Comparison of ENCODE assay signal across 1 cellular context in the genomic region with DNA sequence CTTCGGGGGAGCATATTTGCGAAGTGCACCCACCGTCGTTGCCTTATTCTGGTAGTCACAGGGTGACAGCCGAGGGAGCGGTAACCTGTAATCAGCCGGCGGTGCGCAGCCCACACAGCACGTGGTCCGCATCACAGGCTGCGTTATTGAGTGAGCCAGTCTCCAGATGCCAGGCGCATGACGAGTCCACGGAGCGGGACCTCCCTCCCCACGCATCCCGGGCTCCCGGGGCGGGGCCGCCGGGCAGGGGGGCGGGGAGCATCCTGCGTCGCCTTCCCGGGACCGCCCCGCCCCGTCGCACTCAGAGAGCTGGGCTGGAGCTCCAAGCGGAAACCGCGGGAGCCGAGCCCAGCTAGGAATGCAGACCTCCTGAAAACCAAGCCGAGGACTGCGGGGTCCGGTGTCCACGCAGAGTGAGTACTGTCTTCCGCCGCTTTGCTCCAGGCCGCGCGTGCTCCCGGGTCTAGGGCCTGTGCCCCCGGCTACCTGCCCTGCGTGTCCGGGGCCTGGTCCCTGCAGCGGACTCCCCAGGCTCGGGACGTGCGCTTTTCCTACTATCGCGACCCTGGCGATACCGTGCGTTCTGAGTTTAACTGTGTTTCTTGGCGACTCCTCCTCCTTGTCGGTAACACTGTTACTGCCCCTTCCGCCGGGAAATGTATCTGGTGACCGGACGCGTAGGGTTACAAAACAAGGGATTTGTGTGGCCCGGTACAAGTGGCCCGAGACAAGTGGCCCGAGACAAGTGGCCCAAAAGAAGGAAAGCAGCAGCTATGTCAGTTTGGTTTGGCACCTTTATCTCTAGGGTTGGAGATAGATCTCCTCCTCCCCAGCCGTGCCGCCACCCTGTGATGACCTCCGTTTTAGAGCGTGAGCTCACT.
TF ChIP-seq lines count a peak whose summit lies in the region.

No MANE protein-coding gene starts in this region.

TF ChIP-seq in HepG2, 621 proteins besides CTCF, POLR2A, EP300 and RAD21 (continued from another document and continues in another):
- TF ChIP-seq, protein P1, sequence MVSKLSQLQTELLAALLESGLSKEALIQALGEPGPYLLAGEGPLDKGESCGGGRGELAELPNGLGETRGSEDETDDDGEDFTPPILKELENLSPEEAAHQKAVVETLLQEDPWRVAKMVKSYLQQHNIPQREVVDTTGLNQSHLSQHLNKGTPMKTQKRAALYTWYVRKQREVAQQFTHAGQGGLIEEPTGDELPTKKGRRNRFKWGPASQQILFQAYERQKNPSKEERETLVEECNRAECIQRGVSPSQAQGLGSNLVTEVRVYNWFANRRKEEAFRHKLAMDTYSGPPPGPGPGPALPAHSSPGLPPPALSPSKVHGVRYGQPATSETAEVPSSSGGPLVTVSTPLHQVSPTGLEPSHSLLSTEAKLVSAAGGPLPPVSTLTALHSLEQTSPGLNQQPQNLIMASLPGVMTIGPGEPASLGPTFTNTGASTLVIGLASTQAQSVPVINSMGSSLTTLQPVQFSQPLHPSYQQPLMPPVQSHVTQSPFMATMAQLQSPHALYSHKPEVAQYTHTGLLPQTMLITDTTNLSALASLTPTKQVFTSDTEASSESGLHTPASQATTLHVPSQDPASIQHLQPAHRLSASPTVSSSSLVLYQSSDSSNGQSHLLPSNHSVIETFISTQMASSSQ (IDR thresholded peaks at IDR 0.05; ENCODE audit: low read depth) = no peak
- TF ChIP-seq, protein P1 (CRISPR knock-in tag; IDR thresholded peaks at IDR 0.05; ENCODE audit: borderline replicate concordance) = no peak
- TF ChIP-seq ARNTL (CRISPR knock-in tag; IDR thresholded peaks at IDR 0.05) (peak; percentile 57; the same call in 1 of the 2 replicates), KDM4B (CRISPR knock-in tag; IDR thresholded peaks at IDR 0.05) (no peak), ZFP62 (CRISPR knock-in tag; IDR thresholded peaks at IDR 0.05) (no peak), TMF1 (CRISPR knock-in tag; IDR thresholded peaks at IDR 0.05; ENCODE audit: low read depth) (no peak), ZNF547 (CRISPR knock-in tag; IDR thresholded peaks at IDR 0.05) (peak; percentile 37; the same call in 1 of the 2 replicates), NFYC (CRISPR knock-in tag; IDR thresholded peaks at IDR 0.05) (no peak), MTF2 (CRISPR knock-in tag; IDR thresholded peaks at IDR 0.05; ENCODE audit: borderline replicate concordance) (no peak), MATR3 (CRISPR knock-in tag; IDR thresholded peaks at IDR 0.05) (no peak), CCAR2 (optimal IDR thresholded peaks at IDR 0.05; ENCODE audit: low read depth, low read length) (no peak), BHLHE40 (IDR thresholded peaks at IDR 0.05; ENCODE audit: low read length) (peak; percentile 62), ZNF234 (CRISPR knock-in tag; conservative IDR thresholded peaks at IDR 0.05) (no peak), KDM3A (CRISPR knock-in tag; IDR thresholded peaks at IDR 0.05; ENCODE audit: low read depth) (peak; percentile 30; the same call in 1 of the 2 replicates), PCBP2 (optimal IDR thresholded peaks at IDR 0.05; ENCODE audit: low read depth, low read length, poor library complexity, severe bottlenecking) (no peak), ZFP41 (CRISPR knock-in tag; IDR thresholded peaks at IDR 0.05; ENCODE audit: borderline replicate concordance) (no peak), ZNF264 (CRISPR knock-in tag; IDR thresholded peaks at IDR 0.05) (no peak), KLF13 (CRISPR knock-in tag; IDR thresholded peaks at IDR 0.05) (no peak), ERF (CRISPR knock-in tag; IDR thresholded peaks at IDR 0.05) (peak; percentile 53; the same call in 1 of the 2 replicates), ZNF138 (CRISPR knock-in tag; IDR thresholded peaks at IDR 0.05; ENCODE audit: low read depth) (peak; percentile 94; the same call in 1 of the 2 replicates), RELA (CRISPR knock-in tag; IDR thresholded peaks at IDR 0.05) (no peak), PCBP1 (IDR thresholded peaks at IDR 0.05; ENCODE audit: borderline replicate concordance, low read depth, low read length) (0 out of 2 replicates have a peak, but pooled peaks have one; percentile 49), NR2F6 (IDR thresholded peaks at IDR 0.05) (peak; percentile 54; the same call in 1 of the 2 replicates), NR2F6 (CRISPR knock-in tag; IDR thresholded peaks at IDR 0.05) (peak; percentile 35; the same call in 1 of the 2 replicates), CAMTA2 (CRISPR knock-in tag; IDR thresholded peaks at IDR 0.05; ENCODE audit: borderline replicate concordance) (0 out of 2 replicates have a peak, but pooled peaks have one; percentile 77), NAIF1 (CRISPR knock-in tag; IDR thresholded peaks at IDR 0.05; ENCODE audit: borderline replicate concordance) (peak; percentile 69), CBX1 (IDR thresholded peaks at IDR 0.05; ENCODE audit: low read depth) (peak; percentile 42), ZSCAN29 (CRISPR knock-in tag; conservative IDR thresholded peaks at IDR 0.05) (no peak), PTBP1 (IDR thresholded peaks at IDR 0.05; ENCODE audit: low read depth, low read length, poor library complexity, severe bottlenecking) (no peak), HDAC2 (CRISPR knock-in tag; IDR thresholded peaks at IDR 0.05) (peak; percentile 34; the same call in 1 of the 2 replicates)
- TF ChIP-seq, protein P2, sequence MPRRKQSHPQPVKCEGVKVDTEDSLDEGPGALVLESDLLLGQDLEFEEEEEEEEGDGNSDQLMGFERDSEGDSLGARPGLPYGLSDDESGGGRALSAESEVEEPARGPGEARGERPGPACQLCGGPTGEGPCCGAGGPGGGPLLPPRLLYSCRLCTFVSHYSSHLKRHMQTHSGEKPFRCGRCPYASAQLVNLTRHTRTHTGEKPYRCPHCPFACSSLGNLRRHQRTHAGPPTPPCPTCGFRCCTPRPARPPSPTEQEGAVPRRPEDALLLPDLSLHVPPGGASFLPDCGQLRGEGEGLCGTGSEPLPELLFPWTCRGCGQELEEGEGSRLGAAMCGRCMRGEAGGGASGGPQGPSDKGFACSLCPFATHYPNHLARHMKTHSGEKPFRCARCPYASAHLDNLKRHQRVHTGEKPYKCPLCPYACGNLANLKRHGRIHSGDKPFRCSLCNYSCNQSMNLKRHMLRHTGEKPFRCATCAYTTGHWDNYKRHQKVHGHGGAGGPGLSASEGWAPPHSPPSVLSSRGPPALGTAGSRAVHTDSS (CRISPR knock-in tag; conservative IDR thresholded peaks at IDR 0.05) = no peak
- TF ChIP-seq, protein P3, sequence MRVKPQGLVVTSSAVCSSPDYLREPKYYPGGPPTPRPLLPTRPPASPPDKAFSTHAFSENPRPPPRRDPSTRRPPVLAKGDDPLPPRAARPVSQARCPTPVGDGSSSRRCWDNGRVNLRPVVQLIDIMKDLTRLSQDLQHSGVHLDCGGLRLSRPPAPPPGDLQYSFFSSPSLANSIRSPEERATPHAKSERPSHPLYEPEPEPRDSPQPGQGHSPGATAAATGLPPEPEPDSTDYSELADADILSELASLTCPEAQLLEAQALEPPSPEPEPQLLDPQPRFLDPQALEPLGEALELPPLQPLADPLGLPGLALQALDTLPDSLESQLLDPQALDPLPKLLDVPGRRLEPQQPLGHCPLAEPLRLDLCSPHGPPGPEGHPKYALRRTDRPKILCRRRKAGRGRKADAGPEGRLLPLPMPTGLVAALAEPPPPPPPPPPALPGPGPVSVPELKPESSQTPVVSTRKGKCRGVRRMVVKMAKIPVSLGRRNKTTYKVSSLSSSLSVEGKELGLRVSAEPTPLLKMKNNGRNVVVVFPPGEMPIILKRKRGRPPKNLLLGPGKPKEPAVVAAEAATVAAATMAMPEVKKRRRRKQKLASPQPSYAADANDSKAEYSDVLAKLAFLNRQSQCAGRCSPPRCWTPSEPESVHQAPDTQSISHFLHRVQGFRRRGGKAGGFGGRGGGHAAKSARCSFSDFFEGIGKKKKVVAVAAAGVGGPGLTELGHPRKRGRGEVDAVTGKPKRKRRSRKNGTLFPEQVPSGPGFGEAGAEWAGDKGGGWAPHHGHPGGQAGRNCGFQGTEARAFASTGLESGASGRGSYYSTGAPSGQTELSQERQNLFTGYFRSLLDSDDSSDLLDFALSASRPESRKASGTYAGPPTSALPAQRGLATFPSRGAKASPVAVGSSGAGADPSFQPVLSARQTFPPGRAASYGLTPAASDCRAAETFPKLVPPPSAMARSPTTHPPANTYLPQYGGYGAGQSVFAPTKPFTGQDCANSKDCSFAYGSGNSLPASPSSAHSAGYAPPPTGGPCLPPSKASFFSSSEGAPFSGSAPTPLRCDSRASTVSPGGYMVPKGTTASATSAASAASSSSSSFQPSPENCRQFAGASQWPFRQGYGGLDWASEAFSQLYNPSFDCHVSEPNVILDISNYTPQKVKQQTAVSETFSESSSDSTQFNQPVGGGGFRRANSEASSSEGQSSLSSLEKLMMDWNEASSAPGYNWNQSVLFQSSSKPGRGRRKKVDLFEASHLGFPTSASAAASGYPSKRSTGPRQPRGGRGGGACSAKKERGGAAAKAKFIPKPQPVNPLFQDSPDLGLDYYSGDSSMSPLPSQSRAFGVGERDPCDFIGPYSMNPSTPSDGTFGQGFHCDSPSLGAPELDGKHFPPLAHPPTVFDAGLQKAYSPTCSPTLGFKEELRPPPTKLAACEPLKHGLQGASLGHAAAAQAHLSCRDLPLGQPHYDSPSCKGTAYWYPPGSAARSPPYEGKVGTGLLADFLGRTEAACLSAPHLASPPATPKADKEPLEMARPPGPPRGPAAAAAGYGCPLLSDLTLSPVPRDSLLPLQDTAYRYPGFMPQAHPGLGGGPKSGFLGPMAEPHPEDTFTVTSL (CRISPR knock-in tag; IDR thresholded peaks at IDR 0.05; ENCODE audit: borderline replicate concordance) = peak; percentile 71
- TF ChIP-seq, protein P4, sequence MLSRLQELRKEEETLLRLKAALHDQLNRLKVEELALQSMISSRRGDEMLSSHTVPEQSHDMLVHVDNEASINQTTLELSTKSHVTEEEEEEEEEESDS (CRISPR knock-in tag; IDR thresholded peaks at IDR 0.05; ENCODE audit: borderline replicate concordance) = no peak
- TF ChIP-seq, protein P5, sequence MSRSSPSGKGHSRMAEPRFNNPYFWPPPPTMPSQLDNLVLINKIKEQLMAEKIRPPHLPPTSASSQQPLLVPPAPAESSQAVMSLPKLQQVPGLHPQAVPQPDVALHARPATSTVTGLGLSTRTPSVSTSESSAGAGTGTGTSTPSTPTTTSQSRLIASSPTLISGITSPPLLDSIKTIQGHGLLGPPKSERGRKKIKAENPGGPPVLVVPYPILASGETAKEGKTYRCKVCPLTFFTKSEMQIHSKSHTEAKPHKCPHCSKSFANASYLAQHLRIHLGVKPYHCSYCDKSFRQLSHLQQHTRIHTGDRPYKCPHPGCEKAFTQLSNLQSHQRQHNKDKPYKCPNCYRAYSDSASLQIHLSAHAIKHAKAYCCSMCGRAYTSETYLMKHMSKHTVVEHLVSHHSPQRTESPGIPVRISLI (CRISPR knock-in tag; IDR thresholded peaks at IDR 0.05; ENCODE audit: borderline replicate concordance) = no peak
- TF ChIP-seq, protein P6, sequence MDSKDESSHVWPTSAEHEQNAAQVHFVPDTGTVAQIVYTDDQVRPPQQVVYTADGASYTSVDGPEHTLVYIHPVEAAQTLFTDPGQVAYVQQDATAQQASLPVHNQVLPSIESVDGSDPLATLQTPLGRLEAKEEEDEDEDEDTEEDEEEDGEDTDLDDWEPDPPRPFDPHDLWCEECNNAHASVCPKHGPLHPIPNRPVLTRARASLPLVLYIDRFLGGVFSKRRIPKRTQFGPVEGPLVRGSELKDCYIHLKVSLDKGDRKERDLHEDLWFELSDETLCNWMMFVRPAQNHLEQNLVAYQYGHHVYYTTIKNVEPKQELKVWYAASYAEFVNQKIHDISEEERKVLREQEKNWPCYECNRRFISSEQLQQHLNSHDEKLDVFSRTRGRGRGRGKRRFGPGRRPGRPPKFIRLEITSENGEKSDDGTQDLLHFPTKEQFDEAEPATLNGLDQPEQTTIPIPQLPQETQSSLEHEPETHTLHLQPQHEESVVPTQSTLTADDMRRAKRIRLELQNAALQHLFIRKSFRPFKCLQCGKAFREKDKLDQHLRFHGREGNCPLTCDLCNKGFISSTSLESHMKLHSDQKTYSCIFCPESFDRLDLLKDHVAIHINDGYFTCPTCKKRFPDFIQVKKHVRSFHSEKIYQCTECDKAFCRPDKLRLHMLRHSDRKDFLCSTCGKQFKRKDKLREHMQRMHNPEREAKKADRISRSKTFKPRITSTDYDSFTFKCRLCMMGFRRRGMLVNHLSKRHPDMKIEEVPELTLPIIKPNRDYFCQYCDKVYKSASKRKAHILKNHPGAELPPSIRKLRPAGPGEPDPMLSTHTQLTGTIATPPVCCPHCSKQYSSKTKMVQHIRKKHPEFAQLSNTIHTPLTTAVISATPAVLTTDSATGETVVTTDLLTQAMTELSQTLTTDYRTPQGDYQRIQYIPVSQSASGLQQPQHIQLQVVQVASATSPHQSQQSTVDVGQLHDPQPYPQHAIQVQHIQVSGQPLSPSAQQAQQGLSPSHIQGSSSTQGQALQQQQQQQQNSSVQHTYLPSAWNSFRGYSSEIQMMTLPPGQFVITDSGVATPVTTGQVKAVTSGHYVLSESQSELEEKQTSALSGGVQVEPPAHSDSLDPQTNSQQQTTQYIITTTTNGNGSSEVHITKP (CRISPR knock-in tag; IDR thresholded peaks at IDR 0.05; ENCODE audit: low read depth) = no peak
- TF ChIP-seq, protein P7, sequence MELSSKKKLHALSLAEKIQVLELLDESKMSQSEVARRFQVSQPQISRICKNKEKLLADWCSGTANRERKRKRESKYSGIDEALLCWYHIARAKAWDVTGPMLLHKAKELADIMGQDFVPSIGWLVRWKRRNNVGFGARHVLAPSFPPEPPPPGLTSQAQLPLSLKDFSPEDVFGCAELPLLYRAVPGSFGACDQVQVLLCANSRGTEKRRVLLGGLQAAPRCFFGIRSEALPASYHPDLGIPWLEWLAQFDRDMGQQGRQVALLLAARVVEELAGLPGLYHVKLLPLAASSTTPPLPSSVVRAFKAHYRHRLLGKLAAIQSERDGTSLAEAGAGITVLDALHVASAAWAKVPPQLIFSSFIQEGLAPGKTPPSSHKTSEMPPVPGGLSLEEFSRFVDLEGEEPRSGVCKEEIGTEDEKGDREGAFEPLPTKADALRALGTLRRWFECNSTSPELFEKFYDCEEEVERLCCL (CRISPR knock-in tag; IDR thresholded peaks at IDR 0.05; ENCODE audit: borderline replicate concordance) = no peak
- TF ChIP-seq, protein P8, sequence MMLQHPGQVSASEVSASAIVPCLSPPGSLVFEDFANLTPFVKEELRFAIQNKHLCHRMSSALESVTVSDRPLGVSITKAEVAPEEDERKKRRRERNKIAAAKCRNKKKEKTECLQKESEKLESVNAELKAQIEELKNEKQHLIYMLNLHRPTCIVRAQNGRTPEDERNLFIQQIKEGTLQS (CRISPR knock-in tag; IDR thresholded peaks at IDR 0.05) = peak; percentile 45; the same call in 1 of the 2 replicates
